ENCODE assay signal across 1 cellular context in the genomic region with DNA sequence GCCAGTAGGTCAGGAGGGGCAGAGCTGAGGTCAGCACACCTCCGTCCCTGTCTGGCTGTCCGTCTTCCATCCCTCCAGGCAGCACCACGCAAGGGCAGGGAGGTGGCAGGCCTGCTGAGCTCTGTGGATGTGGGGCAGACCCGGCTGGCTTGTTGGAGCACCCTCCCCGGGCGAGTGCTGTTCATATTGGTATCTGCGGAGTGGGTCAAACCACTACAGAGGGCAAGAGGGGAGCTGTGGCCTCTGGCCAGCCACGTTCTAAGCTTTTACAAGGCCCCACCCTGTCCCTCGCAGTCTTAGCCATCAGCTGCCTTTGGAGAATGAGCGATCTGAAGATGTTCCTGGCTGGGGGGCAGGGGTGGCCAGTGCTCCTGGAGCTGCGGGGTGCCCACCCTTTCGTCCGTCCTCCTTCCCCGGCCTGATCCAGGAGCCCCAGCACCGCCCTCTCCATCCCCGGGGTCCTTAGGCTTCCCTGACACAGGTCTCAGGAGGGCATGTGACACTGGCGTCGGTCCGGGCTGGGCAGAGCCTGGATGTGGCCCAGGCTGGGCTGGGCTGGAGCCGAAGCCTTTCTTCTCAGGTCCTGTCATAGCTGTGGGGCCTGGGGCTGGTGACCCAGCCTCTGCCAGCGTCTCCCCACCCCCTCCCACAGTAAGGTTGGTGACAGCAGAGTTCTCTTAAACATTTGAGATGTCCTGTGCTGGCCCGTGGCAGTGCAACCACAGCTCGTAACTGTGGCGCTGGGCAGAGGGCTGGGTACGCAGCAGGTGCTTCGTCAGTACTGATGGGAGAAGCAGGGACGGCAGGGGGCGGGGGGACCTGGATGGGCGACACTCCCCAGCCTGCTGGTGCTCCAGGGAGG.
TF ChIP-seq lines count a peak whose summit lies in the region.

No MANE protein-coding gene starts in this region.

TF ChIP-seq in K562, 482 proteins besides CTCF, POLR2A, EP300 and RAD21:
- peak; percentile 96 for TF ChIP-seq PRDM10 (IDR thresholded peaks at IDR 0.05; ENCODE audit: partially characterized antibody)
- no peak for TF ChIP-seq RB1 (IDR thresholded peaks at IDR 0.05; ENCODE audit: low read depth)
- 0 out of 2 replicates have a peak, but pooled peaks have one; percentile 26 for TF ChIP-seq POLR2G (IDR thresholded peaks at IDR 0.05; ENCODE audit: low read depth, low read length)
TF ChIP-seq in K562: peak in this region for 2.
